11 cellular contexts compared by ENCODE assay signal in the genomic region with DNA sequence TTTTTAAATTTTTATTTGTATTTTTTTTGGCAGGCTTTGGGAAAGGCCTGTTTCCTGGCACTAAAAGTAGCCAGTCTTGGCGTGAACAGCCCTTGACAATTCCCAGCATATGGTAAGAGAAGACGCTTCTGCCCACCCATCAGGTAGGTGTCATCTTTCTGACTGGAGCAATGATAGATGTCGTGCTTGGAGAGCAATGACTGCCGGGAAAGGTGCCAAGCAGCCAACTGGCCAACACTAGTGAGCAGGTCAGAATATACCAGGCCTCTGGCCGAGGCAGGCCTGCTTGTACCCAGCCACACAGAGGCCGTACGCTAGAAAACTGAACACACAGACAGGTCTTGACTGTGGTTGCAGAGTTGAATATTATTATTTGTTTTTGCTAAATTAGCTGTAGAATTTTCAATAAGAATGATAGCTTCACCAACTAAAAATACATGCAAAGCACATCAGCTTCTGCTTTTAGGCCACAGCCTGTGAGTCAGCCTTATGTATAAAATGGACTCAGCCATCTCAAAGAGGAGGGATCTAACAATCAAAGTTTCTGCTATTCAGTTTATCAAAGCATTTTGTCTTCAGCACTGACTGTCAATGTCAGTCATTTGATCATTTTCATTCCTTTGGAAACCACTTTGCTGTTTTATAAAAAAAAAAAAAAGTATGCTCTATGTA.
"Had no signal": no experiment of that assay in that cellular context is flagged by ENCODE, and none has a peak within 500 bp of the region (broad histone marks: within the 10 kb centered on the region; RNA-seq: fewer than 3 reads in every experiment).

No MANE protein-coding gene starts in this region.

- H3K9me3 ChIP-seq: gastroesophageal sphincter, transverse colon, vagina had no signal

- ATAC-seq: gastroesophageal sphincter; heart left ventricle; stimulated activated naive B cell treated with anti-CD40 and anti-IgM and Interleukin-4, amounts not matched to agents 10 μg/mL and 1 μg/mL and 100 μg/mL, for 72 hours had no signal

- H3K27ac ChIP-seq: gastroesophageal sphincter, heart left ventricle, parathyroid adenoma, transverse colon, vagina had no signal

- H3K4me3 ChIP-seq: gastroesophageal sphincter, heart left ventricle, transverse colon, vagina had no signal

- H3K9ac ChIP-seq: parathyroid adenoma had no signal

- H3K4me1 ChIP-seq: gastroesophageal sphincter, heart left ventricle, parathyroid adenoma, transverse colon, vagina had no signal

- H3K27me3 ChIP-seq: gastroesophageal sphincter, heart left ventricle, transverse colon, vagina had no signal

- H3K79me2 ChIP-seq: parathyroid adenoma had no signal

- H2AFZ ChIP-seq: parathyroid adenoma had no signal

- DNase-seq: activated CD4-positive, alpha-beta T cell treated with anti-CD3 and anti-CD28 coated beads, Interleukin-2, amount 50 U/mL, for 4 hours; activated gamma-delta T cell; erythroblast; heart left ventricle; immature natural killer cell; stimulated activated naive B cell treated with anti-CD40 and anti-IgM and Interleukin-4, amounts not matched to agents 10 μg/mL and 1 μg/mL and 100 μg/mL, for 72 hours; T-helper 2 cell; transverse colon had no signal

- H3K36me3 ChIP-seq: gastroesophageal sphincter, heart left ventricle, transverse colon, vagina had no signal
